10 cellular contexts compared by ENCODE assay signal in genomic region chr1:94539496-94539895, GRCh38. TPM values are rescaled to one million over a fixed set of nuclear protein-coding genes. Genes with fewer than 3 reads are reported as not detected.
DNase-seq lines count a peak whose midpoint lies in the region; ATAC-seq, FAIRE-seq and TF ChIP-seq lines count a peak whose summit lies in the region.
"Had no signal": no experiment of that assay in that cellular context is flagged by ENCODE, and none has a peak within 500 bp of the region (broad histone marks: within the 10 kb centered on the region; RNA-seq: fewer than 3 reads in every experiment).

No MANE protein-coding gene starts in this region.

- peaks cover 0 to 19% (median 15%) of the 10 kb centered on the region in 3 donors for H3K36me3 ChIP-seq in tibial artery
- H3K36me3 ChIP-seq in naive thymus-derived CD4-positive, alpha-beta T cell (ENCODE audit: control insufficient read depth in 2 of 3, insufficient read depth in 3 of 3, low read length in 3 of 3), result no peaks in the 10 kb centered on the region

- no peaks in the 10 kb centered on the region for H3K9me3 ChIP-seq in tibial artery
- no peaks in the 10 kb centered on the region for H3K9me3 ChIP-seq in naive thymus-derived CD4-positive, alpha-beta T cell (ENCODE audit: control insufficient read depth in 2 of 3, low read length in 3 of 3)

- peaks cover 0 to 2% (median 0%) of the 10 kb centered on the region in 11 donors for H3K9me3 Mint-ChIP-seq in naive thymus-derived CD4-positive, alpha-beta T cell

- no peak overlapping the region for H3K4me3 Mint-ChIP-seq in naive thymus-derived CD4-positive, alpha-beta T cell

- peak overlapping the region in 1 of 2 donors; percentile 17 for H3K27ac ChIP-seq in tibial artery
- H3K27ac ChIP-seq in naive thymus-derived CD4-positive, alpha-beta T cell (ENCODE audit: low read depth, low read length), result no peak overlapping the region

- in situ Hi-C loops in astrocyte of the spinal cord (cut with HindIII; ENCODE audit: low sequenced_read_pairs), result loop anchor here (25.0 kb wide), 1 partner anchor 248 kb away; no protein-coding TSS in a partner anchor

- peaks cover 57 to 75% (median 68%) of the 10 kb centered on the region in 5 donors for H3K27me3 Mint-ChIP-seq in naive thymus-derived CD4-positive, alpha-beta T cell

- peaks cover 0 to 49% (median 15%) of the 10 kb centered on the region in 4 donors for H3K4me1 ChIP-seq in tibial artery
- peaks cover 0 to 5% of the 10 kb centered on the region in 2 donors for H3K4me1 ChIP-seq in naive thymus-derived CD4-positive, alpha-beta T cell (ENCODE audit: control insufficient read depth in 2 of 2, insufficient read depth in 2 of 2, low read length in 2 of 2)

- no peaks in the 10 kb centered on the region for H3K36me3 Mint-ChIP-seq in naive thymus-derived CD4-positive, alpha-beta T cell
- H3K36me3 Mint-ChIP-seq: activated naive CD8-positive, alpha-beta T cell had no signal

- POLR2A ChIA-PET in naive thymus-derived CD4-positive, alpha-beta T cell (lab: Charles Lee), result no interaction called here

- intact Hi-C loops in tibial artery (cut with DNase I; ENCODE audit: low total_unique reads), result no loop called here
- intact Hi-C loops in naive thymus-derived CD4-positive, alpha-beta T cell (cut with micrococcal nuclease), result no loop called here

- H3K4me1 Mint-ChIP-seq in naive thymus-derived CD4-positive, alpha-beta T cell, result peaks cover 6 to 23% (median 11%) of the 10 kb centered on the region in 7 donors

- FAIRE-seq in HTR-8/SVneo (lab: Jason Lieb, UNC), result peak; percentile 51

- H3K27me3 ChIP-seq in tibial artery, result no peaks in the 10 kb centered on the region
- peaks cover 0 to 4% of the 10 kb centered on the region in 2 donors for H3K27me3 ChIP-seq in naive thymus-derived CD4-positive, alpha-beta T cell (ENCODE audit: control insufficient read depth in 2 of 2, insufficient read depth in 2 of 2, low read length in 2 of 2)

- DNase-seq in HTR-8/SVneo (ENCODE audit: insufficient read length, low spot score) (no peak), astrocyte of the spinal cord (ENCODE audit: low read depth, low spot score) (peak; percentile 34), kidney tubule cell (ENCODE audit: low spot score) (peak; percentile 54), tibial artery (peak in 1 of 2 donors; percentile 71), NCI-H2107 (lab: John Stamatoyannopoulos, UW) (no peak), NCI-H2107 treated with DMSO at 0.1 percent for 48 hours (lab: John Stamatoyannopoulos, UW; ENCODE audit: unreplicated experiment) (no peak)
- no peak for DNase-seq in naive thymus-derived CD4-positive, alpha-beta T cell
- no peak for DNase-seq in activated CD8-positive, alpha-beta memory T cell treated with anti-CD3 and anti-CD28 coated beads, Interleukin-2, amount 50 U/mL, for 4 hours
- DNase-seq: activated CD4-positive, CD25-positive, alpha-beta regulatory T cell had no signal

- TF ChIP-seq CTCF in astrocyte of the spinal cord (IDR thresholded peaks at IDR 0.05; ENCODE audit: low read depth, low read length) (no peak), tibial artery (IDR thresholded peaks at IDR 0.05) (no peak)

- CTCF ChIA-PET in naive thymus-derived CD4-positive, alpha-beta T cell (lab: Charles Lee), result no interaction called here

- ATAC-seq in naive thymus-derived CD4-positive, alpha-beta T cell, result no peak

- no peak overlapping the region for H3K27ac Mint-ChIP-seq in naive thymus-derived CD4-positive, alpha-beta T cell
- H3K27ac Mint-ChIP-seq: activated naive CD8-positive, alpha-beta T cell had no signal

- H3K4me3 ChIP-seq in astrocyte of the spinal cord (ENCODE audit: low read depth, low read length) (peak overlapping the region; percentile 67), tibial artery (peak overlapping the region; percentile 68 to 76)
- H3K4me3 ChIP-seq in naive thymus-derived CD4-positive, alpha-beta T cell (ENCODE audit: low read length), result no peak overlapping the region

RNA-seq across cellular contexts. Expression of gene F3, which starts 2.1 kb away (rescaled TPM):
- 1 to 10 TPM in 1 of 5 experiments, under 1 TPM in 1, not detected in 3; 0.69 to 1.7 TPM for total RNA-seq in naive thymus-derived CD4-positive, alpha-beta T cell
- not detected for polyA plus RNA-seq in naive thymus-derived CD4-positive, alpha-beta T cell

Comparison
In these comparisons a context has a peak if more than half of its experiments do, and no peak if none do; other contexts are left out.
1. DNase-seq: peak in astrocyte of the spinal cord (single experiment) and kidney tubule cell (single experiment); none in HTR-8/SVneo (single experiment), NCI-H2107 (single experiment), naive thymus-derived CD4-positive, alpha-beta T cell (0 of 9), activated CD8-positive, alpha-beta memory T cell treated with anti-CD3 and anti-CD28 coated beads, Interleukin-2, amount 50 U/mL, for 4 hours (single experiment) and NCI-H2107 treated with DMSO at 0.1 percent for 48 hours (single experiment).